ENCODE assay signal across 1 cellular context in the genomic region with DNA sequence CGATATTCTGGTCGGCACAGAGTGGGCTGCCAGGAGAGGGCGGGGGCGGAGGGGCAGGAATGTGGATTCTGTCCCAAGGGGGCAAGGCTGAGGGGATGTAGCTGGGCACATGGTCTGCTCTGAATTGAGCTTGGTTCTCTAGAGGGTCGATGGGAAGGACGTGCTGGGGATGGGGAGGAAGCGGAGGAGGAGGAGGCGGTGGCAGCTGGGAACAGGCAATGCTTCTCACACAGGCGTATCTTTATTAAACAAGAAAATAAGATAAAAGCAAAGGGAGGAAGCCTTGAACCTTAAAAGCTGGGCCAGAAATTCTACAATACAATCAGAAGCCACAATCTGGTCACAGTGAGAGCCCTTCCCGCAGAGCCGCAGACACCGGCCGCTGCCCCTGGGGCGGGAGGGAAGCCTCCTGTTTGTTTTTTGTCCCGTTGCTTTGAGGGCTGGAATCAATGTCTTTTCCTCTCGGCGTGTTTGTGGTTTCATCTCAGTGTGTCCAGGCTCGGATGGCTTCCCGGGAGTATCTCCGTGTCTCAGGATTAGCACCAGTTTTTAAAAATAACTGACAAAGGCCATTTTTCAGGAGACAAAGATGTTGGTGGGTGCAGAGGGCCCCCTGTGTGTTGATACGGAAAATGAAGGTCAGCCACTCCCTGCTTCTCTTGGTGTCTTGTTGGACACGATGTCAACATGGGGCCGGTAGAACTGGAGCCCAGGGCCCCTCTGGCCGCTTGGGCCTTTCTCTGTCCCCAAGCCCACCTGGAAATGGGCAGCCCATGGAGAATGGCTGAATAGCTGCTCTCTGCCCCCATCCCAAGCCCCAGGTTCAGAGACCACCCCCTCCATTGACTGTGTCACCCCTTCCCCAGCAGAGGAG.
TF ChIP-seq lines count a peak whose summit lies in the region.

No MANE protein-coding gene starts in this region.

TF ChIP-seq in HepG2, 621 proteins besides CTCF, POLR2A, EP300 and RAD21 (continued from another document):
- TF ChIP-seq, protein P1, sequence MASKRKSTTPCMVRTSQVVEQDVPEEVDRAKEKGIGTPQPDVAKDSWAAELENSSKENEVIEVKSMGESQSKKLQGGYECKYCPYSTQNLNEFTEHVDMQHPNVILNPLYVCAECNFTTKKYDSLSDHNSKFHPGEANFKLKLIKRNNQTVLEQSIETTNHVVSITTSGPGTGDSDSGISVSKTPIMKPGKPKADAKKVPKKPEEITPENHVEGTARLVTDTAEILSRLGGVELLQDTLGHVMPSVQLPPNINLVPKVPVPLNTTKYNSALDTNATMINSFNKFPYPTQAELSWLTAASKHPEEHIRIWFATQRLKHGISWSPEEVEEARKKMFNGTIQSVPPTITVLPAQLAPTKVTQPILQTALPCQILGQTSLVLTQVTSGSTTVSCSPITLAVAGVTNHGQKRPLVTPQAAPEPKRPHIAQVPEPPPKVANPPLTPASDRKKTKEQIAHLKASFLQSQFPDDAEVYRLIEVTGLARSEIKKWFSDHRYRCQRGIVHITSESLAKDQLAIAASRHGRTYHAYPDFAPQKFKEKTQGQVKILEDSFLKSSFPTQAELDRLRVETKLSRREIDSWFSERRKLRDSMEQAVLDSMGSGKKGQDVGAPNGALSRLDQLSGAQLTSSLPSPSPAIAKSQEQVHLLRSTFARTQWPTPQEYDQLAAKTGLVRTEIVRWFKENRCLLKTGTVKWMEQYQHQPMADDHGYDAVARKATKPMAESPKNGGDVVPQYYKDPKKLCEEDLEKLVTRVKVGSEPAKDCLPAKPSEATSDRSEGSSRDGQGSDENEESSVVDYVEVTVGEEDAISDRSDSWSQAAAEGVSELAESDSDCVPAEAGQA (IDR thresholded peaks at IDR 0.05; ENCODE audit: low read depth): 0 out of 2 replicates have a peak, but pooled peaks have one; percentile 23
- TF ChIP-seq, protein P1 (CRISPR knock-in tag; IDR thresholded peaks at IDR 0.05; ENCODE audit: borderline replicate concordance): no peak
- TF ChIP-seq FOXA3 (CRISPR knock-in tag; IDR thresholded peaks at IDR 0.05): peak; percentile 61
- no peak for TF ChIP-seq MEF2D (CRISPR knock-in tag; IDR thresholded peaks at IDR 0.05)
- TF ChIP-seq NAIF1 (CRISPR knock-in tag; IDR thresholded peaks at IDR 0.05; ENCODE audit: borderline replicate concordance): no peak
- TF ChIP-seq, protein P2, sequence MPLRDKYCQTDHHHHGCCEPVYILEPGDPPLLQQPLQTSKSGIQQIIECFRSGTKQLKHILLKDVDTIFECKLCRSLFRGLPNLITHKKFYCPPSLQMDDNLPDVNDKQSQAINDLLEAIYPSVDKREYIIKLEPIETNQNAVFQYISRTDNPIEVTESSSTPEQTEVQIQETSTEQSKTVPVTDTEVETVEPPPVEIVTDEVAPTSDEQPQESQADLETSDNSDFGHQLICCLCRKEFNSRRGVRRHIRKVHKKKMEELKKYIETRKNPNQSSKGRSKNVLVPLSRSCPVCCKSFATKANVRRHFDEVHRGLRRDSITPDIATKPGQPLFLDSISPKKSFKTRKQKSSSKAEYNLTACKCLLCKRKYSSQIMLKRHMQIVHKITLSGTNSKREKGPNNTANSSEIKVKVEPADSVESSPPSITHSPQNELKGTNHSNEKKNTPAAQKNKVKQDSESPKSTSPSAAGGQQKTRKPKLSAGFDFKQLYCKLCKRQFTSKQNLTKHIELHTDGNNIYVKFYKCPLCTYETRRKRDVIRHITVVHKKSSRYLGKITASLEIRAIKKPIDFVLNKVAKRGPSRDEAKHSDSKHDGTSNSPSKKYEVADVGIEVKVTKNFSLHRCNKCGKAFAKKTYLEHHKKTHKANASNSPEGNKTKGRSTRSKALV (CRISPR knock-in tag; IDR thresholded peaks at IDR 0.05): no peak
- TF ChIP-seq, protein P3, sequence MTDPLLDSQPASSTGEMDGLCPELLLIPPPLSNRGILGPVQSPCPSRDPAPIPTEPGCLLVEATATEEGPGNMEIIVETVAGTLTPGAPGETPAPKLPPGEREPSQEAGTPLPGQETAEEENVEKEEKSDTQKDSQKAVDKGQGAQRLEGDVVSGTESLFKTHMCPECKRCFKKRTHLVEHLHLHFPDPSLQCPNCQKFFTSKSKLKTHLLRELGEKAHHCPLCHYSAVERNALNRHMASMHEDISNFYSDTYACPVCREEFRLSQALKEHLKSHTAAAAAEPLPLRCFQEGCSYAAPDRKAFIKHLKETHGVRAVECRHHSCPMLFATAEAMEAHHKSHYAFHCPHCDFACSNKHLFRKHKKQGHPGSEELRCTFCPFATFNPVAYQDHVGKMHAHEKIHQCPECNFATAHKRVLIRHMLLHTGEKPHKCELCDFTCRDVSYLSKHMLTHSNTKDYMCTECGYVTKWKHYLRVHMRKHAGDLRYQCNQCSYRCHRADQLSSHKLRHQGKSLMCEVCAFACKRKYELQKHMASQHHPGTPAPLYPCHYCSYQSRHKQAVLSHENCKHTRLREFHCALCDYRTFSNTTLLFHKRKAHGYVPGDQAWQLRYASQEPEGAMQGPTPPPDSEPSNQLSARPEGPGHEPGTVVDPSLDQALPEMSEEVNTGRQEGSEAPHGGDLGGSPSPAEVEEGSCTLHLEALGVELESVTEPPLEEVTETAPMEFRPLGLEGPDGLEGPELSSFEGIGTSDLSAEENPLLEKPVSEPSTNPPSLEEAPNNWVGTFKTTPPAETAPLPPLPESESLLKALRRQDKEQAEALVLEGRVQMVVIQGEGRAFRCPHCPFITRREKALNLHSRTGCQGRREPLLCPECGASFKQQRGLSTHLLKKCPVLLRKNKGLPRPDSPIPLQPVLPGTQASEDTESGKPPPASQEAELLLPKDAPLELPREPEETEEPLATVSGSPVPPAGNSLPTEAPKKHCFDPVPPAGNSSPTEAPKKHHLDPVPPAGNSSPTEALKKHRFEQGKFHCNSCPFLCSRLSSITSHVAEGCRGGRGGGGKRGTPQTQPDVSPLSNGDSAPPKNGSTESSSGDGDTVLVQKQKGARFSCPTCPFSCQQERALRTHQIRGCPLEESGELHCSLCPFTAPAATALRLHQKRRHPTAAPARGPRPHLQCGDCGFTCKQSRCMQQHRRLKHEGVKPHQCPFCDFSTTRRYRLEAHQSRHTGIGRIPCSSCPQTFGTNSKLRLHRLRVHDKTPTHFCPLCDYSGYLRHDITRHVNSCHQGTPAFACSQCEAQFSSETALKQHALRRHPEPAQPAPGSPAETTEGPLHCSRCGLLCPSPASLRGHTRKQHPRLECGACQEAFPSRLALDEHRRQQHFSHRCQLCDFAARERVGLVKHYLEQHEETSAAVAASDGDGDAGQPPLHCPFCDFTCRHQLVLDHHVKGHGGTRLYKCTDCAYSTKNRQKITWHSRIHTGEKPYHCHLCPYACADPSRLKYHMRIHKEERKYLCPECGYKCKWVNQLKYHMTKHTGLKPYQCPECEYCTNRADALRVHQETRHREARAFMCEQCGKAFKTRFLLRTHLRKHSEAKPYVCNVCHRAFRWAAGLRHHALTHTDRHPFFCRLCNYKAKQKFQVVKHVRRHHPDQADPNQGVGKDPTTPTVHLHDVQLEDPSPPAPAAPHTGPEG (CRISPR knock-in tag; IDR thresholded peaks at IDR 0.05): no peak
- no peak for TF ChIP-seq ZNF816 (CRISPR knock-in tag; IDR thresholded peaks at IDR 0.05; ENCODE audit: borderline replicate concordance)
- TF ChIP-seq HNRNPL (IDR thresholded peaks at IDR 0.05; ENCODE audit: low read depth, low read length): no peak
- TF ChIP-seq ZFY (CRISPR knock-in tag; IDR thresholded peaks at IDR 0.05): peak; percentile 39; the same call in 1 of the 2 replicates
- no peak for TF ChIP-seq JARID2 (CRISPR knock-in tag; IDR thresholded peaks at IDR 0.05; ENCODE audit: insufficient replicate concordance)
- peak; percentile 35; the same call in 1 of the 2 replicates for TF ChIP-seq KDM5B (CRISPR knock-in tag; IDR thresholded peaks at IDR 0.05; ENCODE audit: borderline replicate concordance)
- TF ChIP-seq NR3C1 (CRISPR knock-in tag; IDR thresholded peaks at IDR 0.05): no peak
- peak; percentile 61 for TF ChIP-seq ZNF263 (CRISPR knock-in tag; IDR thresholded peaks at IDR 0.05)
- no peak for TF ChIP-seq RFX5 (IDR thresholded peaks at IDR 0.05; ENCODE audit: low read depth, low read length)
- TF ChIP-seq, protein P4, sequence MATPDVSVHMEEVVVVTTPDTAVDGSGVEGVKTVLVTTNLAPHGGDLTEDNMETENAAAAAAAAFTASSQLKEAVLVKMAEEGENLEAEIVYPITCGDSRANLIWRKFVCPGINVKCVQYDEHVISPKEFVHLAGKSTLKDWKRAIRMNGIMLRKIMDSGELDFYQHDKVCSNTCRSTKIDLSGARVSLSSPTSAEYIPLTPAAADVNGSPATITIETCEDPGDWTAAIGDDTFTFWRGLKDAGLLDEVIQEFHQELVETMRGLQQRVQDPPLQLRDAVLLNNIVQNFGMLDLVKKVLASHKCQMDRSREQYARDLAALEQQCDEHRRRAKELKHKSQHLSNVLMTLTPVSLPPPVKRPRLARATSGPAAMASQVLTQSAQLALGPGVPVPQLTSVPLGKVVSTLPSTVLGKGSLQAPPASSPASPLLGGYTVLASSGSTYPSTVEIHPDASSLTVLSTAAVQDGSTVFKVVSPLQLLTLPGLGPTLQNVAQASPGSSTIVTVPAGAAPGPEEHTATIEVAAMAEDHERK (CRISPR knock-in tag; IDR thresholded peaks at IDR 0.05; ENCODE audit: low read depth): no peak
- TF ChIP-seq JDP2 (CRISPR knock-in tag; IDR thresholded peaks at IDR 0.05; ENCODE audit: borderline replicate concordance): no peak
- TF ChIP-seq AKAP8 (CRISPR knock-in tag; IDR thresholded peaks at IDR 0.05): peak; percentile 43; the same call in 1 of the 2 replicates
- TF ChIP-seq, protein P5, sequence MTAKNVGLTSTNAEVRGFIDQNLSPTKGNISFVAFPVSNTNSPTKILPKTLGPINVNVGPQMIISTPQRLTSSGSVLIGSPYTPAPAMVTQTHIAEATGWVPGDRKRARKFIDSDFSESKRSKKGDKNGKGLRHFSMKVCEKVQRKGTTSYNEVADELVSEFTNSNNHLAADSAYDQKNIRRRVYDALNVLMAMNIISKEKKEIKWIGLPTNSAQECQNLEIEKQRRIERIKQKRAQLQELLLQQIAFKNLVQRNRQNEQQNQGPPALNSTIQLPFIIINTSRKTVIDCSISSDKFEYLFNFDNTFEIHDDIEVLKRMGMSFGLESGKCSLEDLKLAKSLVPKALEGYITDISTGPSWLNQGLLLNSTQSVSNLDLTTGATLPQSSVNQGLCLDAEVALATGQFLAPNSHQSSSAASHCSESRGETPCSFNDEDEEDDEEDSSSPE (CRISPR knock-in tag; IDR thresholded peaks at IDR 0.05): 0 out of 2 replicates have a peak, but pooled peaks have one; percentile 18
- TF ChIP-seq SYNCRIP (IDR thresholded peaks at IDR 0.05; ENCODE audit: insufficient read depth, low read depth, low read length): no peak
- TF ChIP-seq, protein P6, sequence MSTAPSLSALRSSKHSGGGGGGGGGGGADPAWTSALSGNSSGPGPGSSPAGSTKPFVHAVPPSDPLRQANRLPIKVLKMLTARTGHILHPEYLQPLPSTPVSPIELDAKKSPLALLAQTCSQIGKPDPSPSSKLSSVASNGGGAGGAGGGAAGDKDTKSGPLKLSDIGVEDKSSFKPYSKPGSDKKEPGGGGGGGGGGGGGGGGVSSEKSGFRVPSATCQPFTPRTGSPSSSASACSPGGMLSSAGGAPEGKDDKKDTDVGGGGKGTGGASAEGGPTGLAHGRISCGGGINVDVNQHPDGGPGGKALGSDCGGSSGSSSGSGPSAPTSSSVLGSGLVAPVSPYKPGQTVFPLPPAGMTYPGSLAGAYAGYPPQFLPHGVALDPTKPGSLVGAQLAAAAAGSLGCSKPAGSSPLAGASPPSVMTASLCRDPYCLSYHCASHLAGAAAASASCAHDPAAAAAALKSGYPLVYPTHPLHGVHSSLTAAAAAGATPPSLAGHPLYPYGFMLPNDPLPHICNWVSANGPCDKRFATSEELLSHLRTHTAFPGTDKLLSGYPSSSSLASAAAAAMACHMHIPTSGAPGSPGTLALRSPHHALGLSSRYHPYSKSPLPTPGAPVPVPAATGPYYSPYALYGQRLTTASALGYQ (CRISPR knock-in tag; IDR thresholded peaks at IDR 0.05): 0 out of 2 replicates have a peak, but pooled peaks have one; percentile 22
- TF ChIP-seq SETDB1 (CRISPR knock-in tag; IDR thresholded peaks at IDR 0.05; ENCODE audit: borderline replicate concordance): no peak
- TF ChIP-seq, protein P7, sequence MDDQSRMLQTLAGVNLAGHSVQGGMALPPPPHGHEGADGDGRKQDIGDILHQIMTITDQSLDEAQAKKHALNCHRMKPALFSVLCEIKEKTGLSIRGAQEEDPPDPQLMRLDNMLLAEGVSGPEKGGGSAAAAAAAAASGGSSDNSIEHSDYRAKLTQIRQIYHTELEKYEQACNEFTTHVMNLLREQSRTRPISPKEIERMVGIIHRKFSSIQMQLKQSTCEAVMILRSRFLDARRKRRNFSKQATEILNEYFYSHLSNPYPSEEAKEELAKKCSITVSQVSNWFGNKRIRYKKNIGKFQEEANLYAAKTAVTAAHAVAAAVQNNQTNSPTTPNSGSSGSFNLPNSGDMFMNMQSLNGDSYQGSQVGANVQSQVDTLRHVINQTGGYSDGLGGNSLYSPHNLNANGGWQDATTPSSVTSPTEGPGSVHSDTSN (CRISPR knock-in tag; IDR thresholded peaks at IDR 0.05; ENCODE audit: borderline replicate concordance): no peak
- no peak for TF ChIP-seq ZNF326 (CRISPR knock-in tag; IDR thresholded peaks at IDR 0.05; ENCODE audit: borderline replicate concordance)
- TF ChIP-seq ZNF7 (CRISPR knock-in tag; IDR thresholded peaks at IDR 0.05): no peak
- TF ChIP-seq CREM (IDR thresholded peaks at IDR 0.05): 0 out of 2 replicates have a peak, but pooled peaks have one; percentile 15
- no peak for TF ChIP-seq CREM (CRISPR knock-in tag; IDR thresholded peaks at IDR 0.05)
- no peak for TF ChIP-seq SOX6 (IDR thresholded peaks at IDR 0.05)
- TF ChIP-seq SOX6 (CRISPR knock-in tag; IDR thresholded peaks at IDR 0.05): peak; percentile 64
- TF ChIP-seq ZNF790 (CRISPR knock-in tag; IDR thresholded peaks at IDR 0.05; ENCODE audit: borderline replicate concordance): no peak
- no peak for TF ChIP-seq ZNF766 (CRISPR knock-in tag; IDR thresholded peaks at IDR 0.05; ENCODE audit: borderline replicate concordance)
- TF ChIP-seq, protein P8, sequence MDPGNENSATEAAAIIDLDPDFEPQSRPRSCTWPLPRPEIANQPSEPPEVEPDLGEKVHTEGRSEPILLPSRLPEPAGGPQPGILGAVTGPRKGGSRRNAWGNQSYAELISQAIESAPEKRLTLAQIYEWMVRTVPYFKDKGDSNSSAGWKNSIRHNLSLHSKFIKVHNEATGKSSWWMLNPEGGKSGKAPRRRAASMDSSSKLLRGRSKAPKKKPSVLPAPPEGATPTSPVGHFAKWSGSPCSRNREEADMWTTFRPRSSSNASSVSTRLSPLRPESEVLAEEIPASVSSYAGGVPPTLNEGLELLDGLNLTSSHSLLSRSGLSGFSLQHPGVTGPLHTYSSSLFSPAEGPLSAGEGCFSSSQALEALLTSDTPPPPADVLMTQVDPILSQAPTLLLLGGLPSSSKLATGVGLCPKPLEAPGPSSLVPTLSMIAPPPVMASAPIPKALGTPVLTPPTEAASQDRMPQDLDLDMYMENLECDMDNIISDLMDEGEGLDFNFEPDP (CRISPR knock-in tag; conservative IDR thresholded peaks at IDR 0.05): no peak
